ENCODE assay signal across 8 cellular contexts in genomic region chr15:34223904-34224596, GRCh38. TPM values are rescaled to one million over a fixed set of nuclear protein-coding genes. Genes with fewer than 3 reads are reported as not detected.
DNase-seq lines count a peak whose midpoint lies in the region; ATAC-seq and TF ChIP-seq lines count a peak whose summit lies in the region.

No MANE protein-coding gene starts in this region.

- TF ChIP-seq CTCF in LNCaP clone FGC (IDR thresholded peaks at IDR 0.05; ENCODE audit: control insufficient read depth, extremely low read depth, insufficient read depth) (no peak), body of pancreas (IDR thresholded peaks at IDR 0.05) (peak in 1 of 7 experiments; percentile 5)

- no peaks in the 10 kb centered on the region for H3K27me3 ChIP-seq in body of pancreas
- H3K27me3 ChIP-seq in layer of hippocampus (ENCODE audit: control insufficient read depth, insufficient read depth, low read length): no peaks in the 10 kb centered on the region
- H3K27me3 ChIP-seq in subcutaneous abdominal adipose tissue (ENCODE audit: control insufficient read depth in 5 of 5, insufficient read depth in 4 of 5, low read length in 5 of 5): no peaks in the 10 kb centered on the region

- TF ChIP-seq POLR2A in body of pancreas (IDR thresholded peaks at IDR 0.05): no peak

- DNase-seq in G401 (ENCODE audit: low spot score) (peak; percentile 34), LNCaP clone FGC (ENCODE audit: low read depth) (no peak), body of pancreas (peak in 1 of 4 donors; percentile 16), NCI-H2171 (lab: John Stamatoyannopoulos, UW) (no peak), iPS-NIHi7 (ENCODE audit: extremely low spot score) (no peak)
- no peak for DNase-seq in stimulated activated CD4-positive, alpha-beta T cell treated with anti-CD3 and anti-CD28 coated beads, Interleukin-2, amount 100 ng/mL, for 24 hours

- H3K9me3 ChIP-seq in body of pancreas (no peaks in the 10 kb centered on the region), subcutaneous abdominal adipose tissue (ENCODE audit: control insufficient read depth in 5 of 5, low read length in 5 of 5) (no peaks in the 10 kb centered on the region)

- intact Hi-C loops in body of pancreas (cut with DNase I): loop anchor here (10.0 kb wide), 1 partner anchor 111 kb away; the partner anchor contains the start of gene SLC12A6

- WGBS in body of pancreas, 2 donors: 31 to 35% methylated on average over 24 of the region's 24 CpGs

- H3K9ac ChIP-seq in subcutaneous abdominal adipose tissue (ENCODE audit: low read length in 5 of 5): peak overlapping the region; percentile 85 to 98 (median 96)

- ATAC-seq in body of pancreas: peak; percentile 13

- peak overlapping the region; percentile 81 to 92 (median 84) for H3K27ac ChIP-seq in body of pancreas
- H3K27ac ChIP-seq in layer of hippocampus (ENCODE audit: low read depth, low read length): peak overlapping the region; percentile 72
- H3K27ac ChIP-seq in subcutaneous abdominal adipose tissue (ENCODE audit: low read depth, low read length): peak overlapping the region; percentile 87

- in situ Hi-C loops in G401 (cut with HindIII; ENCODE audit: low sequenced_read_pairs): no loop called here

- H3K36me3 ChIP-seq in body of pancreas (replicated peaks in 1 of 2; ENCODE audit: insufficient read depth in 1 of 2, low read depth in 2 of 2) (peaks cover 1 to 2% of the 10 kb centered on the region in 2 donors), subcutaneous abdominal adipose tissue (ENCODE audit: control insufficient read depth in 5 of 5, insufficient read depth in 5 of 5, low read length in 5 of 5) (peaks cover 2 to 15% (median 12%) of the 10 kb centered on the region in 5 donors)

- H3K4me1 ChIP-seq in body of pancreas (peaks cover 23% of the 10 kb centered on the region), subcutaneous abdominal adipose tissue (ENCODE audit: control insufficient read depth in 5 of 5, insufficient read depth in 5 of 5, low read length in 5 of 5) (peaks cover 4 to 23% (median 19%) of the 10 kb centered on the region in 5 donors)

- peak overlapping the region; percentile 77 for H3K4me3 ChIP-seq in LNCaP clone FGC (ENCODE audit: low read depth, low read length)
- H3K4me3 ChIP-seq in body of pancreas: peak overlapping the region; percentile 87 to 99
- peak overlapping the region; percentile 85 to 100 (median 98) for H3K4me3 ChIP-seq in subcutaneous abdominal adipose tissue (ENCODE audit: low read depth in 1 of 5, low read length in 5 of 5)

RNA-seq across cellular contexts. Expression of gene EMC4, which starts 0.8 kb away (rescaled TPM):
- total RNA-seq in G401 (2014; rRNA removed; shearing (Covaris generic)): 202 TPM in 2 replicates
- 10 to 100 TPM; 46.5 to 52.9 TPM for total RNA-seq in body of pancreas

RNA-seq across cellular contexts. Expression of gene KATNBL1, which starts 14.2 kb away (rescaled TPM):
- 60.6 and 75.6 TPM in 2 replicates for total RNA-seq in G401 (2014; rRNA removed; shearing (Covaris generic))
- total RNA-seq in body of pancreas: 10 to 100 TPM; 45.8 to 50.3 TPM
